1 cellular context compared by ENCODE assay signal in the genomic region with DNA sequence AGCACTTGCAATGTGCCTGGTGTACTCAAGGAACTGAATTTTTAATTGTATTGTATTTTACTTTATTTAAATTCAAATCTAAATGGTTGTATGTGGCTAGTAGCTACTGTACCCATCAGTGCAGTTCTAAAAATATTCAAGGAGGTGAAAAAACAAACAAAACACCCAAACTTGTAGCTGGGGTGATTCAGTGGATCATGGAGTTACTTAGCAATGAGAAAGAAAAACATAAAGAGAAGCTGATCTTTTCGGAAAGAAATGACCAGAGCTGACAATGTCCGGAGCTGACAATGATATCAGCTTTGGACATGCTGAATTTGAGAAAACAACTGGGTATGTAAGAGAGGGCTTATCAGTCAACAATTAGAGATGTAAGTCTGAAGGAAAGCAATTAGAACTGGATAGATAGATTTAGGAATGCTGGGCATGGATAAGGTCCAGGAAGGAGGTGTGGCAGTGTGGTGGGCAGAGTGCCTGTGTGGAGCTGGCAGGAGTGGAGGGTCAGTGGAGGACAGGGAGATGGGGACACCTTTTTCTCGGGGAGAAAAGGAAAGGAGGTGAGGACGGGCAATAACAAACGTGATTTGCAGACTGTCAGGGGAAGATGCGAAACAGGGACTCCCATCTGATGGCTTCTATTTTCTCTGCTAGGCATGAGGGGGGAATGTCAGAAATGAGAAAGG.
TF ChIP-seq lines count a peak whose summit lies in the region.

No MANE protein-coding gene starts in this region.

TF ChIP-seq in HepG2, 621 proteins besides CTCF, POLR2A, EP300 and RAD21 (continued from another document):
- TF ChIP-seq, protein P1, sequence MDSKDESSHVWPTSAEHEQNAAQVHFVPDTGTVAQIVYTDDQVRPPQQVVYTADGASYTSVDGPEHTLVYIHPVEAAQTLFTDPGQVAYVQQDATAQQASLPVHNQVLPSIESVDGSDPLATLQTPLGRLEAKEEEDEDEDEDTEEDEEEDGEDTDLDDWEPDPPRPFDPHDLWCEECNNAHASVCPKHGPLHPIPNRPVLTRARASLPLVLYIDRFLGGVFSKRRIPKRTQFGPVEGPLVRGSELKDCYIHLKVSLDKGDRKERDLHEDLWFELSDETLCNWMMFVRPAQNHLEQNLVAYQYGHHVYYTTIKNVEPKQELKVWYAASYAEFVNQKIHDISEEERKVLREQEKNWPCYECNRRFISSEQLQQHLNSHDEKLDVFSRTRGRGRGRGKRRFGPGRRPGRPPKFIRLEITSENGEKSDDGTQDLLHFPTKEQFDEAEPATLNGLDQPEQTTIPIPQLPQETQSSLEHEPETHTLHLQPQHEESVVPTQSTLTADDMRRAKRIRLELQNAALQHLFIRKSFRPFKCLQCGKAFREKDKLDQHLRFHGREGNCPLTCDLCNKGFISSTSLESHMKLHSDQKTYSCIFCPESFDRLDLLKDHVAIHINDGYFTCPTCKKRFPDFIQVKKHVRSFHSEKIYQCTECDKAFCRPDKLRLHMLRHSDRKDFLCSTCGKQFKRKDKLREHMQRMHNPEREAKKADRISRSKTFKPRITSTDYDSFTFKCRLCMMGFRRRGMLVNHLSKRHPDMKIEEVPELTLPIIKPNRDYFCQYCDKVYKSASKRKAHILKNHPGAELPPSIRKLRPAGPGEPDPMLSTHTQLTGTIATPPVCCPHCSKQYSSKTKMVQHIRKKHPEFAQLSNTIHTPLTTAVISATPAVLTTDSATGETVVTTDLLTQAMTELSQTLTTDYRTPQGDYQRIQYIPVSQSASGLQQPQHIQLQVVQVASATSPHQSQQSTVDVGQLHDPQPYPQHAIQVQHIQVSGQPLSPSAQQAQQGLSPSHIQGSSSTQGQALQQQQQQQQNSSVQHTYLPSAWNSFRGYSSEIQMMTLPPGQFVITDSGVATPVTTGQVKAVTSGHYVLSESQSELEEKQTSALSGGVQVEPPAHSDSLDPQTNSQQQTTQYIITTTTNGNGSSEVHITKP (CRISPR knock-in tag; IDR thresholded peaks at IDR 0.05; ENCODE audit: low read depth), result no peak
- TF ChIP-seq ZNF3 (CRISPR knock-in tag; IDR thresholded peaks at IDR 0.05) (no peak), YEATS4 (CRISPR knock-in tag; IDR thresholded peaks at IDR 0.05; ENCODE audit: borderline replicate concordance) (no peak), EHMT2 (IDR thresholded peaks at IDR 0.05; ENCODE audit: borderline replicate concordance, low read depth, low read length) (no peak), ZNF296 (CRISPR knock-in tag; conservative IDR thresholded peaks at IDR 0.05) (no peak), MATR3 (CRISPR knock-in tag; IDR thresholded peaks at IDR 0.05) (no peak), CBX2 (IDR thresholded peaks at IDR 0.05; ENCODE audit: low read depth, low read length) (no peak), CBX2 (CRISPR knock-in tag; IDR thresholded peaks at IDR 0.05; ENCODE audit: low read depth) (no peak), RFX5 (IDR thresholded peaks at IDR 0.05; ENCODE audit: low read depth, low read length) (no peak), ARHGAP35 (CRISPR knock-in tag; IDR thresholded peaks at IDR 0.05; ENCODE audit: borderline replicate concordance) (no peak)
- TF ChIP-seq, protein P2, sequence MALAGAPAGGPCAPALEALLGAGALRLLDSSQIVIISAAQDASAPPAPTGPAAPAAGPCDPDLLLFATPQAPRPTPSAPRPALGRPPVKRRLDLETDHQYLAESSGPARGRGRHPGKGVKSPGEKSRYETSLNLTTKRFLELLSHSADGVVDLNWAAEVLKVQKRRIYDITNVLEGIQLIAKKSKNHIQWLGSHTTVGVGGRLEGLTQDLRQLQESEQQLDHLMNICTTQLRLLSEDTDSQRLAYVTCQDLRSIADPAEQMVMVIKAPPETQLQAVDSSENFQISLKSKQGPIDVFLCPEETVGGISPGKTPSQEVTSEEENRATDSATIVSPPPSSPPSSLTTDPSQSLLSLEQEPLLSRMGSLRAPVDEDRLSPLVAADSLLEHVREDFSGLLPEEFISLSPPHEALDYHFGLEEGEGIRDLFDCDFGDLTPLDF (CRISPR knock-in tag; IDR thresholded peaks at IDR 0.05), result no peak
- TF ChIP-seq, protein P3, sequence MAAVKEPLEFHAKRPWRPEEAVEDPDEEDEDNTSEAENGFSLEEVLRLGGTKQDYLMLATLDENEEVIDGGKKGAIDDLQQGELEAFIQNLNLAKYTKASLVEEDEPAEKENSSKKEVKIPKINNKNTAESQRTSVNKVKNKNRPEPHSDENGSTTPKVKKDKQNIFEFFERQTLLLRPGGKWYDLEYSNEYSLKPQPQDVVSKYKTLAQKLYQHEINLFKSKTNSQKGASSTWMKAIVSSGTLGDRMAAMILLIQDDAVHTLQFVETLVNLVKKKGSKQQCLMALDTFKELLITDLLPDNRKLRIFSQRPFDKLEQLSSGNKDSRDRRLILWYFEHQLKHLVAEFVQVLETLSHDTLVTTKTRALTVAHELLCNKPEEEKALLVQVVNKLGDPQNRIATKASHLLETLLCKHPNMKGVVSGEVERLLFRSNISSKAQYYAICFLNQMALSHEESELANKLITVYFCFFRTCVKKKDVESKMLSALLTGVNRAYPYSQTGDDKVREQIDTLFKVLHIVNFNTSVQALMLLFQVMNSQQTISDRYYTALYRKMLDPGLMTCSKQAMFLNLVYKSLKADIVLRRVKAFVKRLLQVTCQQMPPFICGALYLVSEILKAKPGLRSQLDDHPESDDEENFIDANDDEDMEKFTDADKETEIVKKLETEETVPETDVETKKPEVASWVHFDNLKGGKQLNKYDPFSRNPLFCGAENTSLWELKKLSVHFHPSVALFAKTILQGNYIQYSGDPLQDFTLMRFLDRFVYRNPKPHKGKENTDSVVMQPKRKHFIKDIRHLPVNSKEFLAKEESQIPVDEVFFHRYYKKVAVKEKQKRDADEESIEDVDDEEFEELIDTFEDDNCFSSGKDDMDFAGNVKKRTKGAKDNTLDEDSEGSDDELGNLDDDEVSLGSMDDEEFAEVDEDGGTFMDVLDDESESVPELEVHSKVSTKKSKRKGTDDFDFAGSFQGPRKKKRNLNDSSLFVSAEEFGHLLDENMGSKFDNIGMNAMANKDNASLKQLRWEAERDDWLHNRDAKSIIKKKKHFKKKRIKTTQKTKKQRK (IDR thresholded peaks at IDR 0.05; ENCODE audit: low read length), result no peak
